Comparison of ENCODE assay signal across 8 cellular contexts in genomic region chr2:109129921-109130725, GRCh38. TPM values are rescaled to one million over a fixed set of nuclear protein-coding genes. Genes with fewer than 3 reads are reported as not detected.
DNase-seq lines count a peak whose midpoint lies in the region; ATAC-seq, FAIRE-seq and TF ChIP-seq lines count a peak whose summit lies in the region.

No MANE protein-coding gene starts in this region.

- peak overlapping the region; percentile 88 for H3K27ac ChIP-seq in lower lobe of right lung
- H3K27ac ChIP-seq in thymus (ENCODE audit: low read depth), result no peak overlapping the region

- H3K36me3 Mint-ChIP-seq in activated naive CD4-positive, alpha-beta T cell treated with anti-CD3 and anti-CD28 coated beads for 36 hours (ENCODE audit: low read depth), result peaks cover 2% of the 10 kb centered on the region

- no peak for FAIRE-seq in RCC 7860 (lab: Jason Lieb, UNC)

- no peak for ATAC-seq in lower lobe of right lung

- peak overlapping the region; percentile 81 for H3K4me3 Mint-ChIP-seq in activated naive CD4-positive, alpha-beta T cell treated with anti-CD3 and anti-CD28 coated beads for 36 hours

- H3K9me3 ChIP-seq in lower lobe of right lung, result no peaks in the 10 kb centered on the region
- H3K9me3 ChIP-seq in thymus (ENCODE audit: control insufficient read depth), result no peaks in the 10 kb centered on the region

- peaks cover 6% of the 10 kb centered on the region for H3K27me3 Mint-ChIP-seq in activated naive CD4-positive, alpha-beta T cell treated with anti-CD3 and anti-CD28 coated beads for 36 hours (ENCODE audit: low read depth)

- intact Hi-C loops in activated naive CD4-positive, alpha-beta T cell treated with anti-CD3 and anti-CD28 coated beads for 36 hours (cut with micrococcal nuclease), result loop anchor here (1.0 to 5.0 kb wide), 7 partner anchors 14 to 362 kb away; no protein-coding TSS in a partner anchor
- intact Hi-C loops in lower lobe of right lung (cut with DNase I), result loop anchor here (10.0 kb wide), 1 partner anchor 385 kb away; no protein-coding TSS in a partner anchor

- DNase-seq in activated naive CD4-positive, alpha-beta T cell treated with anti-CD3 and anti-CD28 coated beads for 36 hours, result peak; percentile 27
- no peak for DNase-seq in activated naive CD4-positive, alpha-beta T cell (lab: John Stamatoyannopoulos, UW)
- DNase-seq in astrocyte of the hippocampus (ENCODE audit: low read depth, low spot score) (peak; percentile 71), lower lobe of right lung (peak; percentile 51), RCC 7860 (ENCODE audit: low spot score) (no peak), NCI-H526 (lab: John Stamatoyannopoulos, UW) (no peak)
- DNase-seq in NK-92 treated with Interleukin-12 subunit alpha and Interleukin-12 subunit beta, amount 100 ng/mL, for 24 hours (lab: John Stamatoyannopoulos, UW), result no peak

- WGBS in thymus, result 26% methylated on average over 56 of the region's 56 CpGs

- no peak for TF ChIP-seq CTCF in lower lobe of right lung (IDR thresholded peaks at IDR 0.05)

- H3K4me1 Mint-ChIP-seq in activated naive CD4-positive, alpha-beta T cell treated with anti-CD3 and anti-CD28 coated beads for 36 hours (ENCODE audit: low read depth), result peaks cover 51% of the 10 kb centered on the region

- peaks cover 12% of the 10 kb centered on the region for H3K4me1 ChIP-seq in lower lobe of right lung
- no peaks in the 10 kb centered on the region for H3K4me1 ChIP-seq in thymus (ENCODE audit: control insufficient read depth, insufficient read depth, low read length)

- H3K36me3 ChIP-seq in lower lobe of right lung (no peaks in the 10 kb centered on the region), thymus (ENCODE audit: control insufficient read depth, insufficient read depth) (no peaks in the 10 kb centered on the region)

- H3K27me3 ChIP-seq in lower lobe of right lung (ENCODE audit: low read depth) (peaks cover 32% of the 10 kb centered on the region), thymus (ENCODE audit: control insufficient read depth, insufficient read depth) (peaks cover 48% of the 10 kb centered on the region)

- H3K4me3 ChIP-seq in lower lobe of right lung (peak overlapping the region; percentile 74), thymus (ENCODE audit: low read length) (peak overlapping the region; percentile 55)

- no peak overlapping the region for H3K27ac Mint-ChIP-seq in activated naive CD4-positive, alpha-beta T cell treated with anti-CD3 and anti-CD28 coated beads for 36 hours

- CTCF ChIA-PET in activated naive CD4-positive, alpha-beta T cell treated with anti-CD3 and anti-CD28 coated beads for 36 hours (lab: Charles Lee), result interaction anchor here (4.7 kb wide), 1 partner anchor 380 kb away, joined by 57 read pairs; no protein-coding TSS in a partner anchor

- no peaks in the 10 kb centered on the region for H3K9me3 Mint-ChIP-seq in activated naive CD4-positive, alpha-beta T cell treated with anti-CD3 and anti-CD28 coated beads for 36 hours

RNA-seq across cellular contexts. Expression of gene SH3RF3, which starts 1.1 kb away (rescaled TPM):
- 1 to 10 TPM; 1.8 to 2.0 TPM for total RNA-seq in activated naive CD4-positive, alpha-beta T cell treated with anti-CD3 and anti-CD28 coated beads for 36 hours
- total RNA-seq in lower lobe of right lung, result 5.7 TPM
- polyA plus RNA-seq in thymus, result 8.2 TPM

Comparison
In these comparisons a context has a peak if more than half of its experiments do, and no peak if none do; other contexts are left out.
1. DNase-seq: peak in activated naive CD4-positive, alpha-beta T cell treated with anti-CD3 and anti-CD28 coated beads for 36 hours (single experiment), astrocyte of the hippocampus (single experiment) and lower lobe of right lung (single experiment); none in activated naive CD4-positive, alpha-beta T cell (0 of 4), RCC 7860 (single experiment), NK-92 treated with Interleukin-12 subunit alpha and Interleukin-12 subunit beta, amount 100 ng/mL, for 24 hours (single experiment) and NCI-H526 (0 of 2).